28 cellular contexts compared by ENCODE assay signal in the genomic region with DNA sequence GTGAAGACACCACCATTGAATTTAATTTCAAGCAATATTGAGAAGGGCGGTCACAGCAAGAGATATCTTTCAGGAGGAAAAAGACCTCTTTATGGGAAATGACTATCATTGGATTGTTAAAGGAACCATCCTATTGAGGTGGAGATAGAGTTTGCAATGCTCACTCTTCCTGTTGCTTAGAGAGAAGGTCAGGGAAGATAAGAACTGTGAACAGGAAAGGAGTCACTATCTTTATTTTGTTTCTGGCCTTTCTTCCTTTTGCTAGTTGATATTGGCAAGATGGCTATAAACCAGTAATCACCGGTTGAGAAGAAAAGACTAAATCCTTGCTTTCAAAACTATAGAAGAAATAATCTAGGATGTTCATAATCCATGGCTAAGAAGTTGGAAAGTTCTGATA.
"Had no signal": no experiment of that assay in that cellular context is flagged by ENCODE, and none has a peak within 500 bp of the region (broad histone marks: within the 10 kb centered on the region; RNA-seq: fewer than 3 reads in every experiment).

No MANE protein-coding gene starts in this region.

- H3K27ac ChIP-seq: hepatocyte, left lung, lower lobe of right lung, neural progenitor cell, neutrophil, parathyroid adenoma, psoas muscle, right lobe of liver, skin epidermis, suprapubic skin, thoracic aorta, tibial artery, uterus had no signal

- DNase-seq: islet precursor cell; left lung; lower lobe of right lung; mammary epithelial cell; mesenchymal stem cell; naive B cell; natural killer cell; nephron progenitor cell; occipital lobe; psoas muscle; right lobe of liver; stimulated activated CD4-positive, alpha-beta T cell treated with anti-CD3 and anti-CD28 coated beads, Interleukin-12 subunit alpha, Interleukin-12 subunit beta, amount 100 ng/mL, for 4 hours; stimulated activated CD4-positive, alpha-beta T cell treated with anti-CD3 and anti-CD28 coated beads, Interleukin-15, amount 100 ng/mL, for 24 hours; stimulated activated CD4-positive, alpha-beta T cell treated with anti-CD3 and anti-CD28 coated beads, Interleukin-2, amount 100 ng/mL, for 24 hours; stimulated activated CD4-positive, alpha-beta T cell treated with anti-CD3 and anti-CD28 coated beads, Interleukin-4, amount 100 ng/mL, for 1 hour; stimulated activated naive B cell treated with anti-CD40 and anti-IgM and Interleukin-4, amounts not matched to agents 10 μg/mL and 1 μg/mL and 100 μg/mL, for 72 hours; stimulated activated naive CD8-positive, alpha-beta T cell treated with anti-CD3 and anti-CD28 coated beads, Interleukin-15, Interleukin-2, amounts not matched to agents 100 U/mL and 50 U/mL, for 24 hours; tibial artery; uterus had no signal

- H3K79me2 ChIP-seq: hepatocyte, parathyroid adenoma had no signal

- ATAC-seq: left lung; lower lobe of right lung; natural killer cell; psoas muscle; stimulated activated naive B cell treated with anti-CD40 and anti-IgM and Interleukin-4, amounts not matched to agents 10 μg/mL and 1 μg/mL and 100 μg/mL, for 72 hours; stimulated activated naive CD8-positive, alpha-beta T cell treated with anti-CD3 and anti-CD28 coated beads, Interleukin-15, Interleukin-2, amounts not matched to agents 100 U/mL and 50 U/mL, for 24 hours had no signal

- H3K4me1 Mint-ChIP-seq: mesothelial cell of epicardium; naive B cell; natural killer cell; nephron progenitor cell; neural progenitor cell; stimulated activated naive B cell treated with anti-CD40 and anti-IgM and Interleukin-4, amounts not matched to agents 10 μg/mL and 1 μg/mL and 100 μg/mL, for 72 hours had no signal

- H3K36me3 ChIP-seq: left lung, lower lobe of right lung, neural progenitor cell, neutrophil, right lobe of liver, suprapubic skin, thoracic aorta, tibial artery, uterus had no signal

- H3K27ac Mint-ChIP-seq: mesothelial cell of epicardium; natural killer cell; nephron progenitor cell; neural progenitor cell; stimulated activated naive B cell treated with anti-CD40 and anti-IgM and Interleukin-4, amounts not matched to agents 10 μg/mL and 1 μg/mL and 100 μg/mL, for 72 hours; type B pancreatic cell had no signal

- H3K4me3 Mint-ChIP-seq: mesothelial cell of epicardium; naive B cell; natural killer cell; nephron progenitor cell; neural progenitor cell; stimulated activated naive B cell treated with anti-CD40 and anti-IgM and Interleukin-4, amounts not matched to agents 10 μg/mL and 1 μg/mL and 100 μg/mL, for 72 hours; type B pancreatic cell had no signal

- H3K36me3 Mint-ChIP-seq: mesothelial cell of epicardium; naive B cell; natural killer cell; neural progenitor cell; stimulated activated naive B cell treated with anti-CD40 and anti-IgM and Interleukin-4, amounts not matched to agents 10 μg/mL and 1 μg/mL and 100 μg/mL, for 72 hours; type B pancreatic cell had no signal

- H3K4me2 ChIP-seq: hepatocyte, neural progenitor cell had no signal

- H3K4me1 ChIP-seq: left lung, lower lobe of right lung, neural progenitor cell, parathyroid adenoma, psoas muscle, right lobe of liver, suprapubic skin, tibial artery, uterus had no signal

- H3K4me3 ChIP-seq: hepatocyte, left lung, lower lobe of right lung, neural progenitor cell, psoas muscle, right lobe of liver, skin epidermis, suprapubic skin, thoracic aorta, tibial artery, uterus had no signal

- H3K9me3 ChIP-seq: left lung, lower lobe of right lung, neutrophil, psoas muscle, right lobe of liver, suprapubic skin, thoracic aorta, tibial artery, uterus had no signal

- H3K27me3 Mint-ChIP-seq: stimulated activated naive B cell treated with anti-CD40 and anti-IgM and Interleukin-4, amounts not matched to agents 10 μg/mL and 1 μg/mL and 100 μg/mL, for 72 hours had no signal

- H3K27me3 ChIP-seq: hepatocyte, left lung, neural progenitor cell, neutrophil, right lobe of liver, suprapubic skin, tibial artery, uterus had no signal

- H3K9me3 Mint-ChIP-seq: mesothelial cell of epicardium; naive B cell; natural killer cell; nephron progenitor cell; neural progenitor cell; stimulated activated naive B cell treated with anti-CD40 and anti-IgM and Interleukin-4, amounts not matched to agents 10 μg/mL and 1 μg/mL and 100 μg/mL, for 72 hours; type B pancreatic cell had no signal

- H3K9ac ChIP-seq: neural progenitor cell, parathyroid adenoma had no signal
